ENCODE assay signal across 31 cellular contexts in the genomic region with DNA sequence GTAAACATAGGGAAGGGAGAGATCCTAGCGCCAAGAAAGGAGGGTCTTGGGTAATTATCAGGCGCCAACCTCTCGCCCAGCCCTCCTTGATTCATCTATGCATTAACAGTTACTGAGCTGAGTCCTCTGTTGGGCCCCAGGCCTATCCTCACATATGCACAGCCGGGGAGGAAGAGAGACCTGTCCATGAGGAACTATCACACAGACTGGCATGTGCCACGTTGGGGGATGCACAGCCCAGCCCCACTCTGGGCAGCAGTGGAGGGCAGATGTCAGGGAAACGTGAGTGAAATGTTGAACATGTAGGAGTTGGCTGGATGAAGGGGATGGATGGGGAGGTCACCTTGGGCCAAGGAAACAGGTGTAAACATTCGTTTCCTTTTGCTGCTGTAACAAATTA. TPM values are rescaled to one million over a fixed set of nuclear protein-coding genes. Genes with fewer than 3 reads are reported as not detected.
"Had no signal": no experiment of that assay in that cellular context is flagged by ENCODE, and none has a peak within 500 bp of the region (broad histone marks: within the 10 kb centered on the region; RNA-seq: fewer than 3 reads in every experiment).

No MANE protein-coding gene starts in this region.

- H3K4me1 ChIP-seq: colonic mucosa, foreskin keratinocyte, heart left ventricle, parathyroid adenoma, spleen, testis, tibial artery, vagina had no signal

- H3K4me3 ChIP-seq: colonic mucosa, esophagus muscularis mucosa, gastroesophageal sphincter, heart left ventricle, hepatocyte, lung, mucosa of descending colon, prostate gland, skin epidermis, spleen, testis, tibial artery, upper lobe of left lung, vagina had no signal

- H3K27ac ChIP-seq: colonic mucosa, esophagus muscularis mucosa, foreskin keratinocyte, gastroesophageal sphincter, heart left ventricle, hepatocyte, parathyroid adenoma, prostate gland, skin epidermis, spleen, testis, tibial artery, upper lobe of left lung, vagina had no signal

- DNase-seq: colonic mucosa; effector memory CD4-positive, alpha-beta T cell; kidney; mucosa of descending colon; naive B cell; right cardiac atrium; spleen; stimulated activated CD4-positive, alpha-beta T cell treated with anti-CD3 and anti-CD28 coated beads, Interleukin-4, amount 100 ng/mL, for 4 hours; stimulated activated naive CD8-positive, alpha-beta T cell treated with anti-CD3 and anti-CD28 coated beads, Interleukin-15, Interleukin-2, amounts not matched to agents 100 U/mL and 50 U/mL, for 24 hours; substantia nigra; testis; tibial artery; upper lobe of left lung had no signal

- FAIRE-seq: kidney had no signal

- H3K9ac ChIP-seq: parathyroid adenoma had no signal

- H3K36me3 ChIP-seq: colonic mucosa, esophagus muscularis mucosa, gastroesophageal sphincter, heart left ventricle, prostate gland, spleen, tibial artery, upper lobe of left lung, vagina had no signal

- ATAC-seq: gastroesophageal sphincter; heart left ventricle; left lobe of liver; mucosa of descending colon; right cardiac atrium; stimulated activated memory B cell treated with anti-CD40 and anti-IgM and Interleukin-4, amounts not matched to agents 10 μg/mL and 1 μg/mL and 100 μg/mL, for 72 hours; stimulated activated naive CD8-positive, alpha-beta T cell treated with anti-CD3 and anti-CD28 coated beads, Interleukin-15, Interleukin-2, amounts not matched to agents 100 U/mL and 50 U/mL, for 24 hours had no signal

- H3K9me3 ChIP-seq: colonic mucosa, esophagus muscularis mucosa, gastroesophageal sphincter, heart left ventricle, mucosa of descending colon, prostate gland, spleen, testis, tibial artery, upper lobe of left lung, vagina had no signal

- H3K4me2 ChIP-seq: hepatocyte had no signal

- H2AFZ ChIP-seq: hepatocyte, parathyroid adenoma had no signal

- H3K27me3 ChIP-seq: colonic mucosa, testis, upper lobe of left lung, vagina had no signal

- H3K79me2 ChIP-seq: hepatocyte, parathyroid adenoma had no signal

RNA-seq across cellular contexts. Expression of a gene that starts 18.8 kb away (rescaled TPM):
- total RNA-seq: dermis blood vessel endothelial cell; endothelial cell of umbilical vein; fibroblast of lung; foreskin keratinocyte; natural killer cell treated with Interleukin-12 subunit alpha and Interleukin-12 subunit beta and Interleukin-15 and Interleukin-18, amount 100 ng/mL, for 72 hours; vagina had no signal
- polyA plus RNA-seq: fibroblast of lung had no signal

RNA-seq across cellular contexts. Expression of a gene that starts 48.0 kb away (rescaled TPM):
- total RNA-seq: dermis blood vessel endothelial cell; endothelial cell of umbilical vein; epithelial cell of proximal tubule; fibroblast of lung; foreskin keratinocyte; natural killer cell treated with Interleukin-12 subunit alpha and Interleukin-12 subunit beta and Interleukin-15 and Interleukin-18, amount 100 ng/mL, for 72 hours; osteoblast had no signal
- polyA plus RNA-seq: endothelial cell of umbilical vein, fibroblast of lung, foreskin keratinocyte had no signal
